15 cellular contexts compared by ENCODE assay signal in genomic region chr2:239285932-239286230, GRCh38.
DNase-seq lines count a peak whose midpoint lies in the region; ATAC-seq and TF ChIP-seq lines count a peak whose summit lies in the region.
"Had no signal": no experiment of that assay in that cellular context is flagged by ENCODE, and none has a peak within 500 bp of the region (broad histone marks: within the 10 kb centered on the region; RNA-seq: fewer than 3 reads in every experiment).

No MANE protein-coding gene starts in this region.

- no peak overlapping the region for H3K9ac ChIP-seq in stomach smooth muscle (ENCODE audit: low read length in 2 of 2)

- H3K9me3 ChIP-seq in hepatocyte (ENCODE audit: low read depth) (no peaks in the 10 kb centered on the region), stomach smooth muscle (ENCODE audit: control insufficient read depth in 2 of 2, low read length in 2 of 2) (no peaks in the 10 kb centered on the region)
- H3K9me3 ChIP-seq: adrenal gland, lower lobe of right lung had no signal

- H3K4me3 ChIP-seq in hepatocyte: no peak overlapping the region
- peak overlapping the region; percentile 40 to 63 for H3K4me3 ChIP-seq in stomach smooth muscle (ENCODE audit: low read length in 2 of 2)
- H3K4me3 ChIP-seq in H7 (ENCODE audit: insufficient read depth, low read depth, low read length): no peak overlapping the region
- H3K4me3 ChIP-seq: adrenal gland had no signal

- no peak for TF ChIP-seq CTCF in activated CD8-positive, alpha-beta T cell treated with anti-CD3 and anti-CD28 coated beads for 36 hours (IDR thresholded peaks at IDR 0.05)
- no peak for TF ChIP-seq CTCF in hepatocyte (IDR thresholded peaks at IDR 0.05; ENCODE audit: poor library complexity)

- H3K27ac Mint-ChIP-seq in activated CD8-positive, alpha-beta T cell treated with anti-CD3 and anti-CD28 coated beads for 36 hours: peak overlapping the region; percentile 83

- H3K36me3 Mint-ChIP-seq in activated T-cell treated with anti-CD3 and anti-CD28 coated beads, Interleukin-2, amount 50 U/mL, for 4 hours (ENCODE audit: insufficient read depth): peaks cover 11% of the 10 kb centered on the region
- no peaks in the 10 kb centered on the region for H3K36me3 Mint-ChIP-seq in activated CD8-positive, alpha-beta T cell treated with anti-CD3 and anti-CD28 coated beads for 36 hours (ENCODE audit: low read depth)

- H3K4me1 ChIP-seq in hepatocyte (ENCODE audit: insufficient read depth): peaks cover 44% of the 10 kb centered on the region
- peaks cover 64% of the 10 kb centered on the region for H3K4me1 ChIP-seq in stomach smooth muscle (ENCODE audit: control insufficient read depth, insufficient read depth, low read length)

- no peaks in the 10 kb centered on the region for H3K27me3 Mint-ChIP-seq in activated T-cell treated with anti-CD3 and anti-CD28 coated beads, Interleukin-2, amount 50 U/mL, for 4 hours (ENCODE audit: low read depth)
- peaks cover 1% of the 10 kb centered on the region for H3K27me3 Mint-ChIP-seq in activated CD8-positive, alpha-beta T cell treated with anti-CD3 and anti-CD28 coated beads for 36 hours

- peak; percentile 56 to 61 for ATAC-seq in activated T-cell treated with anti-CD3 and anti-CD28 coated beads, Interleukin-2, amount 50 U/mL, for 4 hours
- peak; percentile 40 for ATAC-seq in activated CD8-positive, alpha-beta T cell treated with anti-CD3 and anti-CD28 coated beads for 36 hours
- no peak for ATAC-seq in HG02763 (IDR thresholded peaks at IDR 0.05; ENCODE audit: unreplicated experiment)
- ATAC-seq: HCT116 had no signal

- no peaks in the 10 kb centered on the region for H4K20me1 ChIP-seq in hepatocyte (ENCODE audit: insufficient read depth, poor library complexity, severe bottlenecking)

- POLR2A ChIA-PET in activated CD8-positive, alpha-beta T cell treated with anti-CD3 and anti-CD28 coated beads for 36 hours (lab: Charles Lee): interaction anchor here (0.7 to 2.6 kb wide), 6 partner anchors 10 to 26 kb away, joined by 3 to 11 read pairs (median 4); no protein-coding TSS in a partner anchor

- intact Hi-C loops in activated CD8-positive, alpha-beta T cell treated with anti-CD3 and anti-CD28 coated beads for 36 hours (cut with micrococcal nuclease): loop anchor here (5.0 kb wide), 1 partner anchor 36 kb away; no protein-coding TSS in a partner anchor

- 81% methylated on average over 3 of the region's 3 CpGs for WGBS in hepatocyte (ENCODE audit: low lambda C conversion rate, missing lambda C conversion rate)

- no peaks in the 10 kb centered on the region for H3K9me3 Mint-ChIP-seq in activated T-cell treated with anti-CD3 and anti-CD28 coated beads, Interleukin-2, amount 50 U/mL, for 4 hours
- no peaks in the 10 kb centered on the region for H3K9me3 Mint-ChIP-seq in activated CD8-positive, alpha-beta T cell treated with anti-CD3 and anti-CD28 coated beads for 36 hours

- no peak for DNase-seq in activated T-cell treated with anti-CD3 and anti-CD28 coated beads, Interleukin-2, amount 50 U/mL, for 4 hours
- DNase-seq in activated T-cell treated with anti-CD3 and anti-CD28 coated beads, Interleukin-2, amount 50 U/mL, for 1 hour: no peak
- no peak for DNase-seq in activated CD8-positive, alpha-beta T cell treated with anti-CD3 and anti-CD28 coated beads for 36 hours
- DNase-seq in hepatocyte (ENCODE audit: low spot score) (no peak), H7 (no peak), NCI-H187 (lab: John Stamatoyannopoulos, UW) (no peak)
- DNase-seq: DMS 273 treated with DMSO at 0.1 percent for 48 hours, NCI-H187 treated with DMSO at 0.1 percent for 48 hours, NCI-H748 treated with DMSO at 0.1 percent for 48 hours, RPMI8226 had no signal

- H2AFZ ChIP-seq in hepatocyte: no peak overlapping the region

- peak overlapping the region; percentile 46 for H3K4me2 ChIP-seq in hepatocyte

- H3K4me1 Mint-ChIP-seq in activated T-cell treated with anti-CD3 and anti-CD28 coated beads, Interleukin-2, amount 50 U/mL, for 4 hours (ENCODE audit: low read depth): peaks cover 71% of the 10 kb centered on the region
- H3K4me1 Mint-ChIP-seq in activated CD8-positive, alpha-beta T cell treated with anti-CD3 and anti-CD28 coated beads for 36 hours (ENCODE audit: low read depth): peaks cover 65% of the 10 kb centered on the region

- H3K36me3 ChIP-seq in hepatocyte (replicated peaks; ENCODE audit: insufficient read depth, low read depth) (no peaks in the 10 kb centered on the region), stomach smooth muscle (ENCODE audit: control insufficient read depth in 2 of 2, insufficient read depth in 2 of 2, low read length in 2 of 2) (no peaks in the 10 kb centered on the region), H7 (replicated peaks; ENCODE audit: control insufficient read depth, insufficient read depth, low read length) (no peaks in the 10 kb centered on the region)
- H3K36me3 ChIP-seq: adrenal gland, lower lobe of right lung had no signal

- H3K79me2 ChIP-seq in hepatocyte: peaks cover 70% of the 10 kb centered on the region

- H3K4me3 Mint-ChIP-seq in activated T-cell treated with anti-CD3 and anti-CD28 coated beads, Interleukin-2, amount 50 U/mL, for 4 hours: peak overlapping the region; percentile 75
- peak overlapping the region; percentile 66 for H3K4me3 Mint-ChIP-seq in activated CD8-positive, alpha-beta T cell treated with anti-CD3 and anti-CD28 coated beads for 36 hours

- CTCF ChIA-PET in activated CD8-positive, alpha-beta T cell treated with anti-CD3 and anti-CD28 coated beads for 36 hours (lab: Charles Lee): interaction anchor here (1.2 to 2.6 kb wide), 2 partner anchors 19 to 83 kb away, joined by 3 to 8 read pairs; no protein-coding TSS in a partner anchor

- H3K27me3 ChIP-seq in hepatocyte (no peaks in the 10 kb centered on the region), stomach smooth muscle (ENCODE audit: control insufficient read depth in 1 of 2, insufficient read depth in 2 of 2, low read length in 2 of 2) (no peaks in the 10 kb centered on the region), H7 (ENCODE audit: control insufficient read depth, insufficient read depth, low read length) (no peaks in the 10 kb centered on the region)
- H3K27me3 ChIP-seq: adrenal gland had no signal

- no peaks in the 10 kb centered on the region for H3K9me2 ChIP-seq in hepatocyte (replicated peaks; ENCODE audit: insufficient read depth)

- H3K27ac ChIP-seq in hepatocyte (no peak overlapping the region), stomach smooth muscle (ENCODE audit: low read length) (peak overlapping the region; percentile 55)

Comparison
In these comparisons a context has a peak if more than half of its experiments do, and no peak if none do; other contexts are left out.
1. H3K4me3 ChIP-seq: peak in stomach smooth muscle (2 of 2); none in hepatocyte (single experiment) and H7 (single experiment).